In genomic region chr1:85015826-85016225, GRCh38 we compare ENCODE assay signal across 8 cellular contexts. TPM values are rescaled to one million over a fixed set of nuclear protein-coding genes. Genes with fewer than 3 reads are reported as not detected.
"Had no signal": no experiment of that assay in that cellular context is flagged by ENCODE, and none has a peak within 500 bp of the region (broad histone marks: within the 10 kb centered on the region; RNA-seq: fewer than 3 reads in every experiment).

No MANE protein-coding gene starts in this region.

- H3K9me3 ChIP-seq: HAP-1 had no signal

- DNase-seq: H7, HFFc6 had no signal

- H3K27ac Mint-ChIP-seq: GM23338, HFFc6, IgD-negative memory B cell had no signal

- H3K4me3 Mint-ChIP-seq: GM23338, HFFc6, IgD-negative memory B cell had no signal

- H3K36me3 ChIP-seq: HAP-1 had no signal

- H3K27me3 Mint-ChIP-seq: IgD-negative memory B cell had no signal

- H3K4me3 ChIP-seq: GM23338, HAP-1 had no signal

- H3K9me3 Mint-ChIP-seq: GM23338, HFFc6 had no signal

- H3K27ac ChIP-seq: HL-60 had no signal

- ATAC-seq: GM23338, HCT116, HepG2 had no signal

- H3K4me1 Mint-ChIP-seq: GM23338, IgD-negative memory B cell had no signal

RNA-seq across cellular contexts. Expression of gene MCOLN2, which starts 18.9 kb away (rescaled TPM):
- total RNA-seq: HepG2 had no signal
- polyA plus RNA-seq: HepG2 had no signal
